9 cellular contexts compared by ENCODE assay signal in genomic region chr7:99036531-99037175, GRCh38.
DNase-seq lines count a peak whose midpoint lies in the region; ATAC-seq and TF ChIP-seq lines count a peak whose summit lies in the region.
"Had no signal": no experiment of that assay in that cellular context is flagged by ENCODE, and none has a peak within 500 bp of the region (broad histone marks: within the 10 kb centered on the region; RNA-seq: fewer than 3 reads in every experiment).

No MANE protein-coding gene starts in this region.

- no peaks in the 10 kb centered on the region for H3K4me1 Mint-ChIP-seq in activated CD4-positive, alpha-beta T cell treated with anti-CD3 and anti-CD28 coated beads for 36 hours
- peaks cover 3% of the 10 kb centered on the region for H3K4me1 Mint-ChIP-seq in T-helper 17 cell

- H3K4me1 ChIP-seq in heart left ventricle: peaks cover 0 to 30% (median 5%) of the 10 kb centered on the region in 12 donors
- peaks cover 0 to 78% (median 42%) of the 10 kb centered on the region in 4 donors for H3K4me1 ChIP-seq in tibial artery

- 68 to 80% (median 78%) methylated on average over 12 of the region's 12 CpGs for WGBS in heart left ventricle, 4 donors

- DNase-seq in activated CD4-positive, alpha-beta T cell treated with anti-CD3 and anti-CD28 coated beads for 36 hours: peak; percentile 23
- DNase-seq in activated CD4-positive, alpha-beta T cell treated with anti-CD3 and anti-CD28 coated beads, Interleukin-2, amount 50 U/mL, for 4 hours: no peak
- DNase-seq in T-helper 17 cell (no peak), heart left ventricle (peak in 1 of 5 donors; percentile 39), tibial artery (peak; percentile 60 to 86), SHP77 treated with DMSO at 0.1 percent for 48 hours (lab: John Stamatoyannopoulos, UW) (no peak), coronary artery (ENCODE audit: low spot score) (no peak)

- TF ChIP-seq POLR2A in heart left ventricle (IDR thresholded peaks at IDR 0.05): no peak

- H3K4me3 ChIP-seq in heart left ventricle (no peak overlapping the region), tibial artery (no peak overlapping the region), coronary artery (no peak overlapping the region)
- H3K4me3 ChIP-seq: skin epidermis had no signal

- H3K9me3 Mint-ChIP-seq in activated CD4-positive, alpha-beta T cell treated with anti-CD3 and anti-CD28 coated beads for 36 hours (ENCODE audit: low read depth): no peaks in the 10 kb centered on the region

- POLR2A ChIA-PET in activated CD4-positive, alpha-beta T cell treated with anti-CD3 and anti-CD28 coated beads for 36 hours (lab: Charles Lee): no interaction called here

- H3K27me3 Mint-ChIP-seq in activated CD4-positive, alpha-beta T cell treated with anti-CD3 and anti-CD28 coated beads for 36 hours: no peaks in the 10 kb centered on the region
- H3K27me3 Mint-ChIP-seq in T-helper 17 cell: no peaks in the 10 kb centered on the region

- H3K27ac Mint-ChIP-seq in activated CD4-positive, alpha-beta T cell treated with anti-CD3 and anti-CD28 coated beads for 36 hours: no peak overlapping the region
- peak overlapping the region; percentile 45 for H3K27ac Mint-ChIP-seq in T-helper 17 cell

- TF ChIP-seq CTCF in heart left ventricle (IDR thresholded peaks at IDR 0.05) (peak in 10 of 12 donors; percentile 10 to 52 (median 33)), tibial artery (IDR thresholded peaks at IDR 0.05) (peak; percentile 46 to 52), coronary artery (IDR thresholded peaks at IDR 0.05) (no peak)

- H3K36me3 ChIP-seq in heart left ventricle (peaks cover 0 to 100% (median 98%) of the 10 kb centered on the region in 9 donors), tibial artery (peaks cover 63 to 100% (median 87%) of the 10 kb centered on the region in 3 donors)

- H3K36me3 Mint-ChIP-seq in activated CD4-positive, alpha-beta T cell treated with anti-CD3 and anti-CD28 coated beads for 36 hours (ENCODE audit: low read depth): peaks cover 46% of the 10 kb centered on the region
- peaks cover 6% of the 10 kb centered on the region for H3K36me3 Mint-ChIP-seq in T-helper 17 cell (ENCODE audit: low read depth)

- H3K9me3 ChIP-seq in T-helper 17 cell (ENCODE audit: control insufficient read depth, low read length, poor library complexity, severe bottlenecking) (no peaks in the 10 kb centered on the region), heart left ventricle (no peaks in the 10 kb centered on the region), tibial artery (no peaks in the 10 kb centered on the region)

- intact Hi-C loops in activated CD4-positive, alpha-beta T cell treated with anti-CD3 and anti-CD28 coated beads for 36 hours (cut with DNase I, micrococcal nuclease): loop anchor here in 1 of 2 experiments (10.0 kb wide), 1 partner anchor 198 kb away; no protein-coding TSS in a partner anchor
- intact Hi-C loops in heart left ventricle (cut with DNase I): loop anchor here in 1 of 10 donors (10.0 kb wide), 1 partner anchor 378 kb away; no protein-coding TSS in a partner anchor
- intact Hi-C loops in tibial artery (cut with DNase I; ENCODE audit: low total_unique reads): loop anchor here (10.0 kb wide), 1 partner anchor 378 kb away; no protein-coding TSS in a partner anchor

- CTCF ChIA-PET in activated CD4-positive, alpha-beta T cell treated with anti-CD3 and anti-CD28 coated beads for 36 hours (lab: Charles Lee): interaction anchor here (0.6 to 1.9 kb wide), 5 partner anchors 10 to 1015 kb away, joined by 3 to 7 read pairs (median 5); no protein-coding TSS in a partner anchor

- H3K27me3 ChIP-seq in heart left ventricle (no peaks in the 10 kb centered on the region), tibial artery (no peaks in the 10 kb centered on the region)

- ATAC-seq in activated CD4-positive, alpha-beta T cell treated with anti-CD3 and anti-CD28 coated beads for 36 hours: no peak
- ATAC-seq in T-helper 17 cell (no peak), heart left ventricle (peak in 3 of 4 donors; percentile 39 to 64 (median 59)), GM21360 (IDR thresholded peaks at IDR 0.05; ENCODE audit: unreplicated experiment) (no peak)

- H3K27ac ChIP-seq in heart left ventricle: peak overlapping the region in 1 of 12 donors; percentile 19
- peak overlapping the region; percentile 82 to 92 for H3K27ac ChIP-seq in tibial artery
- peak overlapping the region in 1 of 2 donors; percentile 72 for H3K27ac ChIP-seq in coronary artery

- no peak overlapping the region for H3K4me3 Mint-ChIP-seq in activated CD4-positive, alpha-beta T cell treated with anti-CD3 and anti-CD28 coated beads for 36 hours
- no peak overlapping the region for H3K4me3 Mint-ChIP-seq in T-helper 17 cell

Comparison
In these comparisons a context has a peak if more than half of its experiments do, and no peak if none do; other contexts are left out.
1. DNase-seq: peak in activated CD4-positive, alpha-beta T cell treated with anti-CD3 and anti-CD28 coated beads for 36 hours (single experiment) and tibial artery (2 of 2); none in activated CD4-positive, alpha-beta T cell treated with anti-CD3 and anti-CD28 coated beads, Interleukin-2, amount 50 U/mL, for 4 hours (0 of 2), T-helper 17 cell (0 of 3), SHP77 treated with DMSO at 0.1 percent for 48 hours (single experiment) and coronary artery (single experiment).
2. ATAC-seq: peak in heart left ventricle (3 of 4); none in activated CD4-positive, alpha-beta T cell treated with anti-CD3 and anti-CD28 coated beads for 36 hours (single experiment), T-helper 17 cell (single experiment) and GM21360 (single experiment).